1 cellular context compared by ENCODE assay signal in the genomic region with DNA sequence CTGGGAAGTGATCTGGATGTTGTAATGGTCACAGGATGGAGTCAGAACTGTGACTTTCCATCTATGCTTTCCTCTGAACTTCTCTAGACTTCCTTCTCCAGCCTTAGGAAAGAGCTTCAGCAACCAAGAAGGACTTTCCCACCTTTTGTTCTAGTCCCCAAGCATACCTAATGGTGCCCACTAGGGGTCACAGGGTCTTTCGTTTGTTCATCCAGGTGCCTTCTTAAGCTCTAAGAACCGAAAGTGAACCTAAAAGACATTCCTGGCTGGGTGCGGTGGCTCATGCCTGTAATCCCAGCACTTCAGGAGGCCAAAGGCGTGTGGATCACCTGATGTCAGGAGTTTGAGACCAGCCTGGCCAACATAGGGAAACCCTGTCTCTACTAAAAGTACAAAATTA.
TF ChIP-seq lines count a peak whose summit lies in the region.

No MANE protein-coding gene starts in this region.

TF ChIP-seq in WTC11, 78 proteins besides CTCF, POLR2A, EP300 and RAD21:
- TF ChIP-seq, protein P1, sequence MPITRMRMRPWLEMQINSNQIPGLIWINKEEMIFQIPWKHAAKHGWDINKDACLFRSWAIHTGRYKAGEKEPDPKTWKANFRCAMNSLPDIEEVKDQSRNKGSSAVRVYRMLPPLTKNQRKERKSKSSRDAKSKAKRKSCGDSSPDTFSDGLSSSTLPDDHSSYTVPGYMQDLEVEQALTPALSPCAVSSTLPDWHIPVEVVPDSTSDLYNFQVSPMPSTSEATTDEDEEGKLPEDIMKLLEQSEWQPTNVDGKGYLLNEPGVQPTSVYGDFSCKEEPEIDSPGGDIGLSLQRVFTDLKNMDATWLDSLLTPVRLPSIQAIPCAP (CRISPR knock-in tag; IDR thresholded peaks at IDR 0.05): no peak
- no peak for TF ChIP-seq OVOL2 (CRISPR knock-in tag; IDR thresholded peaks at IDR 0.05; ENCODE audit: borderline replicate concordance)
- TF ChIP-seq, protein P2, sequence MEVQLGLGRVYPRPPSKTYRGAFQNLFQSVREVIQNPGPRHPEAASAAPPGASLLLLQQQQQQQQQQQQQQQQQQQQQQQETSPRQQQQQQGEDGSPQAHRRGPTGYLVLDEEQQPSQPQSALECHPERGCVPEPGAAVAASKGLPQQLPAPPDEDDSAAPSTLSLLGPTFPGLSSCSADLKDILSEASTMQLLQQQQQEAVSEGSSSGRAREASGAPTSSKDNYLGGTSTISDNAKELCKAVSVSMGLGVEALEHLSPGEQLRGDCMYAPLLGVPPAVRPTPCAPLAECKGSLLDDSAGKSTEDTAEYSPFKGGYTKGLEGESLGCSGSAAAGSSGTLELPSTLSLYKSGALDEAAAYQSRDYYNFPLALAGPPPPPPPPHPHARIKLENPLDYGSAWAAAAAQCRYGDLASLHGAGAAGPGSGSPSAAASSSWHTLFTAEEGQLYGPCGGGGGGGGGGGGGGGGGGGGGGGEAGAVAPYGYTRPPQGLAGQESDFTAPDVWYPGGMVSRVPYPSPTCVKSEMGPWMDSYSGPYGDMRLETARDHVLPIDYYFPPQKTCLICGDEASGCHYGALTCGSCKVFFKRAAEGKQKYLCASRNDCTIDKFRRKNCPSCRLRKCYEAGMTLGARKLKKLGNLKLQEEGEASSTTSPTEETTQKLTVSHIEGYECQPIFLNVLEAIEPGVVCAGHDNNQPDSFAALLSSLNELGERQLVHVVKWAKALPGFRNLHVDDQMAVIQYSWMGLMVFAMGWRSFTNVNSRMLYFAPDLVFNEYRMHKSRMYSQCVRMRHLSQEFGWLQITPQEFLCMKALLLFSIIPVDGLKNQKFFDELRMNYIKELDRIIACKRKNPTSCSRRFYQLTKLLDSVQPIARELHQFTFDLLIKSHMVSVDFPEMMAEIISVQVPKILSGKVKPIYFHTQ (CRISPR knock-in tag; IDR thresholded peaks at IDR 0.05): no peak
- TF ChIP-seq USF2 (CRISPR knock-in tag; IDR thresholded peaks at IDR 0.05): no peak
- TF ChIP-seq, protein P3, sequence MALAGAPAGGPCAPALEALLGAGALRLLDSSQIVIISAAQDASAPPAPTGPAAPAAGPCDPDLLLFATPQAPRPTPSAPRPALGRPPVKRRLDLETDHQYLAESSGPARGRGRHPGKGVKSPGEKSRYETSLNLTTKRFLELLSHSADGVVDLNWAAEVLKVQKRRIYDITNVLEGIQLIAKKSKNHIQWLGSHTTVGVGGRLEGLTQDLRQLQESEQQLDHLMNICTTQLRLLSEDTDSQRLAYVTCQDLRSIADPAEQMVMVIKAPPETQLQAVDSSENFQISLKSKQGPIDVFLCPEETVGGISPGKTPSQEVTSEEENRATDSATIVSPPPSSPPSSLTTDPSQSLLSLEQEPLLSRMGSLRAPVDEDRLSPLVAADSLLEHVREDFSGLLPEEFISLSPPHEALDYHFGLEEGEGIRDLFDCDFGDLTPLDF (CRISPR knock-in tag; IDR thresholded peaks at IDR 0.05): no peak
- TF ChIP-seq IRF2 (CRISPR knock-in tag; IDR thresholded peaks at IDR 0.05; ENCODE audit: borderline replicate concordance, low read depth): no peak
- no peak for TF ChIP-seq ZNF121 (CRISPR knock-in tag; IDR thresholded peaks at IDR 0.05)
- TF ChIP-seq, protein P4, sequence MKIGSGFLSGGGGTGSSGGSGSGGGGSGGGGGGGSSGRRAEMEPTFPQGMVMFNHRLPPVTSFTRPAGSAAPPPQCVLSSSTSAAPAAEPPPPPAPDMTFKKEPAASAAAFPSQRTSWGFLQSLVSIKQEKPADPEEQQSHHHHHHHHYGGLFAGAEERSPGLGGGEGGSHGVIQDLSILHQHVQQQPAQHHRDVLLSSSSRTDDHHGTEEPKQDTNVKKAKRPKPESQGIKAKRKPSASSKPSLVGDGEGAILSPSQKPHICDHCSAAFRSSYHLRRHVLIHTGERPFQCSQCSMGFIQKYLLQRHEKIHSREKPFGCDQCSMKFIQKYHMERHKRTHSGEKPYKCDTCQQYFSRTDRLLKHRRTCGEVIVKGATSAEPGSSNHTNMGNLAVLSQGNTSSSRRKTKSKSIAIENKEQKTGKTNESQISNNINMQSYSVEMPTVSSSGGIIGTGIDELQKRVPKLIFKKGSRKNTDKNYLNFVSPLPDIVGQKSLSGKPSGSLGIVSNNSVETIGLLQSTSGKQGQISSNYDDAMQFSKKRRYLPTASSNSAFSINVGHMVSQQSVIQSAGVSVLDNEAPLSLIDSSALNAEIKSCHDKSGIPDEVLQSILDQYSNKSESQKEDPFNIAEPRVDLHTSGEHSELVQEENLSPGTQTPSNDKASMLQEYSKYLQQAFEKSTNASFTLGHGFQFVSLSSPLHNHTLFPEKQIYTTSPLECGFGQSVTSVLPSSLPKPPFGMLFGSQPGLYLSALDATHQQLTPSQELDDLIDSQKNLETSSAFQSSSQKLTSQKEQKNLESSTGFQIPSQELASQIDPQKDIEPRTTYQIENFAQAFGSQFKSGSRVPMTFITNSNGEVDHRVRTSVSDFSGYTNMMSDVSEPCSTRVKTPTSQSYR (CRISPR knock-in tag; IDR thresholded peaks at IDR 0.05): no peak
- TF ChIP-seq ZBTB21 (CRISPR knock-in tag; IDR thresholded peaks at IDR 0.05; ENCODE audit: borderline replicate concordance): no peak
- no peak for TF ChIP-seq CREB1 (CRISPR knock-in tag; IDR thresholded peaks at IDR 0.05)
- TF ChIP-seq JAZF1 (CRISPR knock-in tag; IDR thresholded peaks at IDR 0.05): no peak
- TF ChIP-seq TEAD4 (CRISPR knock-in tag; IDR thresholded peaks at IDR 0.05): no peak
- TF ChIP-seq, protein P5, sequence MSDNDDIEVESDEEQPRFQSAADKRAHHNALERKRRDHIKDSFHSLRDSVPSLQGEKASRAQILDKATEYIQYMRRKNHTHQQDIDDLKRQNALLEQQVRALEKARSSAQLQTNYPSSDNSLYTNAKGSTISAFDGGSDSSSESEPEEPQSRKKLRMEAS (CRISPR knock-in tag; IDR thresholded peaks at IDR 0.05): no peak
